ENCODE assay signal across 1 cellular context in the genomic region with DNA sequence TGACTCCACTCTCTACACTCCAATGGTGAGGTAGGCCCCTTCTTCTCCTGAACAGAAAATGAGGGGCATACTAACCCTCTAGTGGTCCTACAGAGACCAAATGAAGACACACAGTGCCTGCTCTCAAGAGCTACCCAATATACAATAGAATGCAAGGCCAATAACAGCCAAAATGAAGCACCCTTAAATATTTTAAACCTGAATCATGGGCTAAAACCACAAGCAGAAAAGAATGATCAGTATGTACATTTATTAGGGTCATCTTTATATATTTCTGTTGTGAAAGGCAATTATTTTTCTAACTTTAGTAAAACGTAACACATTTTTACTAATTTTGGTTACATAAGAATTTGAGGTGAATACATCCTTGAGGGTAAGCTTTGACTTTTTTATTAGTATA.
TF ChIP-seq lines count a peak whose summit lies in the region.

No MANE protein-coding gene starts in this region.

TF ChIP-seq in GM23338, 12 proteins besides CTCF, POLR2A, EP300 and RAD21 (continued from another document):
- TF ChIP-seq, protein P1, sequence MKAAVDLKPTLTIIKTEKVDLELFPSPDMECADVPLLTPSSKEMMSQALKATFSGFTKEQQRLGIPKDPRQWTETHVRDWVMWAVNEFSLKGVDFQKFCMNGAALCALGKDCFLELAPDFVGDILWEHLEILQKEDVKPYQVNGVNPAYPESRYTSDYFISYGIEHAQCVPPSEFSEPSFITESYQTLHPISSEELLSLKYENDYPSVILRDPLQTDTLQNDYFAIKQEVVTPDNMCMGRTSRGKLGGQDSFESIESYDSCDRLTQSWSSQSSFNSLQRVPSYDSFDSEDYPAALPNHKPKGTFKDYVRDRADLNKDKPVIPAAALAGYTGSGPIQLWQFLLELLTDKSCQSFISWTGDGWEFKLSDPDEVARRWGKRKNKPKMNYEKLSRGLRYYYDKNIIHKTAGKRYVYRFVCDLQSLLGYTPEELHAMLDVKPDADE (IDR thresholded peaks at IDR 0.05) = no peak
- TF ChIP-seq CREB1 (CRISPR knock-in tag; IDR thresholded peaks at IDR 0.05; ENCODE audit: low read depth) (no peak), NANOG (IDR thresholded peaks at IDR 0.05; ENCODE audit: borderline replicate concordance) (no peak), ZNF331 (CRISPR knock-in tag; IDR thresholded peaks at IDR 0.05; ENCODE audit: low read depth) (no peak), EZH2 (IDR thresholded peaks at IDR 0.05; ENCODE audit: low read depth, unreplicated experiment) (no peak), ZNF462 (CRISPR knock-in tag; IDR thresholded peaks at IDR 0.05) (no peak), EZH2phosphoT487 (IDR thresholded peaks at IDR 0.05; ENCODE audit: unreplicated experiment) (no peak), JUNB (IDR thresholded peaks at IDR 0.05; ENCODE audit: unreplicated experiment) (no peak), POLR2AphosphoS5 (IDR thresholded peaks at IDR 0.05; ENCODE audit: low read depth) (no peak)
TF ChIP-seq in GM23338: peak in this region for 0.
